ENCODE assay signal across 21 cellular contexts in genomic region chr12:82436354-82436753, GRCh38.
"Had no signal": no experiment of that assay in that cellular context is flagged by ENCODE, and none has a peak within 500 bp of the region (broad histone marks: within the 10 kb centered on the region; RNA-seq: fewer than 3 reads in every experiment).

No MANE protein-coding gene starts in this region.

- DNase-seq: effector memory CD4-positive, alpha-beta T cell; left colon; left ventricle myocardium superior; mesenchymal stem cell; midbrain; occipital lobe; retina; right lobe of liver; stimulated activated CD4-positive, alpha-beta T cell treated with anti-CD3 and anti-CD28 coated beads, Interleukin-2, amount 100 ng/mL, for 24 hours; stimulated activated CD4-positive, alpha-beta T cell treated with anti-CD3 and anti-CD28 coated beads, Interleukin-4, amount 100 ng/mL, for 4 hours; stimulated activated naive B cell treated with anti-CD40 and anti-IgM and Interleukin-4, amounts not matched to agents 10 μg/mL and 1 μg/mL and 100 μg/mL, for 72 hours; stimulated activated naive CD8-positive, alpha-beta T cell treated with anti-CD3 and anti-CD28 coated beads, Interleukin-15, amount 100 ng/mL, for 72 hours; transverse colon had no signal

- ATAC-seq: left colon; left ventricle myocardium superior; right lobe of liver; stimulated activated naive B cell treated with anti-CD40 and anti-IgM and Interleukin-4, amounts not matched to agents 10 μg/mL and 1 μg/mL and 100 μg/mL, for 72 hours; stimulated activated naive CD8-positive, alpha-beta T cell treated with anti-CD3 and anti-CD28 coated beads, Interleukin-15, amount 100 ng/mL, for 72 hours had no signal

- H3K9me3 Mint-ChIP-seq: stimulated activated naive B cell treated with anti-CD40 and anti-IgM and Interleukin-4, amounts not matched to agents 10 μg/mL and 1 μg/mL and 100 μg/mL, for 72 hours had no signal

- H3K9ac ChIP-seq: parathyroid adenoma had no signal

- H3K4me1 Mint-ChIP-seq: stimulated activated naive B cell treated with anti-CD40 and anti-IgM and Interleukin-4, amounts not matched to agents 10 μg/mL and 1 μg/mL and 100 μg/mL, for 72 hours had no signal

- H3K9me3 ChIP-seq: esophagus muscularis mucosa, prostate gland, right lobe of liver, thoracic aorta, transverse colon had no signal

- FAIRE-seq: endometrium had no signal

- H3K4me3 ChIP-seq: esophagus muscularis mucosa, lung, prostate gland, right lobe of liver, thoracic aorta, transverse colon had no signal

- H3K27ac Mint-ChIP-seq: nephron; stimulated activated naive B cell treated with anti-CD40 and anti-IgM and Interleukin-4, amounts not matched to agents 10 μg/mL and 1 μg/mL and 100 μg/mL, for 72 hours; stimulated activated naive CD8-positive, alpha-beta T cell treated with anti-CD3 and anti-CD28 coated beads, Interleukin-15, amount 100 ng/mL, for 72 hours had no signal

- H3K79me2 ChIP-seq: parathyroid adenoma had no signal

- H3K4me1 ChIP-seq: parathyroid adenoma, prostate gland, right lobe of liver, transverse colon had no signal

- H3K27ac ChIP-seq: epithelial cell of prostate, esophagus muscularis mucosa, parathyroid adenoma, prostate gland, right lobe of liver, thoracic aorta, transverse colon had no signal

- H3K27me3 Mint-ChIP-seq: stimulated activated naive B cell treated with anti-CD40 and anti-IgM and Interleukin-4, amounts not matched to agents 10 μg/mL and 1 μg/mL and 100 μg/mL, for 72 hours; stimulated activated naive CD8-positive, alpha-beta T cell treated with anti-CD3 and anti-CD28 coated beads, Interleukin-15, amount 100 ng/mL, for 72 hours had no signal

- H3K27me3 ChIP-seq: esophagus muscularis mucosa, right lobe of liver, transverse colon had no signal

- H2AFZ ChIP-seq: parathyroid adenoma had no signal

- H3K4me3 Mint-ChIP-seq: nephron; stimulated activated naive B cell treated with anti-CD40 and anti-IgM and Interleukin-4, amounts not matched to agents 10 μg/mL and 1 μg/mL and 100 μg/mL, for 72 hours; stimulated activated naive CD8-positive, alpha-beta T cell treated with anti-CD3 and anti-CD28 coated beads, Interleukin-15, amount 100 ng/mL, for 72 hours had no signal

- H3K36me3 ChIP-seq: prostate gland, right lobe of liver had no signal
